In the genomic region with DNA sequence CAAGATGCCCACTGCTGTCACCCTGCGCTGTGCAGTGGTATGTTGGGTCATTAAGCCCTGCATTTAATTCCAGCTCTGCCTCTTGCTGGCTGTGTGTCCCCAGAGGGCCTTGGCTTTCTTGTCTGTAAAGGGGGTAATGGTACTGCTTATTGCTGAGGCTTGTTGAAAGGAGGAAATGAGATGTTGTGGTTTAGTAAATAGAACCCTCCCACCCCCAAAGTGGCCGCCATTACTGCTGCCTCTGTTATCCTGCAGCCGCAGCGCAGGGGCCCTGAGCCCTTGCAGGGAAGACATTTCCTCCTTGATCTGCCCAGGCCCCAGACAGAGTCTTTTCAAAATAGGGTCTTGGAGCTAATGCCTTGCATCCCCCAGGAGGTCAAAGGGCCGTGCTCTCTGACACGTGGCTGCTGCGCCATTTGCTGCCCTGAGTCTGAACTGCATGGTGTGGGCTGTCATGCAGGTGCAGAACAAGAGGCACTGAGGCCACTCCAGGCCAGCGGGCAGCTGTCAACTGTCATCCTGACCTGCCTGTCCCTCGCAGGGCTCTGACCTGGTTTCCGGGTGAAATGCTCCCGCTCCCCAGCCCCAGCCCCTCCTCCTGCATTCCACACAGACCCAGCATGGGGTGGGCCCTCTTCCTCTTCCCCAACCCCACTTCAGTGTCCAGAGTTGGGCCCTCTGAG, we compare ENCODE assay signal across 1 cellular context.
TF ChIP-seq lines count a peak whose summit lies in the region.

No MANE protein-coding gene starts in this region.

TF ChIP-seq in GM23338, 12 proteins besides CTCF, POLR2A, EP300 and RAD21:
- TF ChIP-seq STAT1 (IDR thresholded peaks at IDR 0.05; ENCODE audit: unreplicated experiment): no peak
- no peak for TF ChIP-seq ZNF331 (CRISPR knock-in tag; IDR thresholded peaks at IDR 0.05; ENCODE audit: low read depth)
- no peak for TF ChIP-seq REST (IDR thresholded peaks at IDR 0.05; ENCODE audit: unreplicated experiment)
- no peak for TF ChIP-seq NANOG (IDR thresholded peaks at IDR 0.05; ENCODE audit: borderline replicate concordance)
- TF ChIP-seq ZNF114 (CRISPR knock-in tag; IDR thresholded peaks at IDR 0.05): no peak
